1 cellular context compared by ENCODE assay signal in the genomic region with DNA sequence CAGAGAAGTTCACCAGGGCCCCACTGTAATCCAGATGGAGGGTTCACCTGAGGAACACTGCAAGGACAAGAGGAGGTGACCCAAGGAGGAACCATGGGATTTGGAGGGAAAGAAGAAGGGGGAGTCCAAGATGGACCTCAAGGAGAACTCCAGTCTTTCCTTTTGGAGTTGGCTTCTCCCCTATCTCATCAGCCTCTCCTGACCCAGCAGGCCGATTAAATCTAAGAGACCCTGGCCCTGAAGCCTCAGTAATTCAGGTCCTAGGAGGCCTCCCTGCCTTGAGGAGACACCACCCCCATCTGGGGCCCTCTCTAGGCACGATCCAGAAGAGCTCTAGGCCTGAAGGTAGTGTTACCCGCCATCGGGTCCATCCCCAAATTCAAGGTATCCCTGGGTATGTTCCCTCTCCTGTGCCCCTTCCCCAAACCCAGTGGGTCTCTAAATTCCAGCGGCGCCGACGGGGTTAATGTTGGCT.
TF ChIP-seq lines count a peak whose summit lies in the region.

No MANE protein-coding gene starts in this region.

TF ChIP-seq in HEK293, 187 proteins besides CTCF, POLR2A, EP300 and RAD21:
- TF ChIP-seq, protein P1, sequence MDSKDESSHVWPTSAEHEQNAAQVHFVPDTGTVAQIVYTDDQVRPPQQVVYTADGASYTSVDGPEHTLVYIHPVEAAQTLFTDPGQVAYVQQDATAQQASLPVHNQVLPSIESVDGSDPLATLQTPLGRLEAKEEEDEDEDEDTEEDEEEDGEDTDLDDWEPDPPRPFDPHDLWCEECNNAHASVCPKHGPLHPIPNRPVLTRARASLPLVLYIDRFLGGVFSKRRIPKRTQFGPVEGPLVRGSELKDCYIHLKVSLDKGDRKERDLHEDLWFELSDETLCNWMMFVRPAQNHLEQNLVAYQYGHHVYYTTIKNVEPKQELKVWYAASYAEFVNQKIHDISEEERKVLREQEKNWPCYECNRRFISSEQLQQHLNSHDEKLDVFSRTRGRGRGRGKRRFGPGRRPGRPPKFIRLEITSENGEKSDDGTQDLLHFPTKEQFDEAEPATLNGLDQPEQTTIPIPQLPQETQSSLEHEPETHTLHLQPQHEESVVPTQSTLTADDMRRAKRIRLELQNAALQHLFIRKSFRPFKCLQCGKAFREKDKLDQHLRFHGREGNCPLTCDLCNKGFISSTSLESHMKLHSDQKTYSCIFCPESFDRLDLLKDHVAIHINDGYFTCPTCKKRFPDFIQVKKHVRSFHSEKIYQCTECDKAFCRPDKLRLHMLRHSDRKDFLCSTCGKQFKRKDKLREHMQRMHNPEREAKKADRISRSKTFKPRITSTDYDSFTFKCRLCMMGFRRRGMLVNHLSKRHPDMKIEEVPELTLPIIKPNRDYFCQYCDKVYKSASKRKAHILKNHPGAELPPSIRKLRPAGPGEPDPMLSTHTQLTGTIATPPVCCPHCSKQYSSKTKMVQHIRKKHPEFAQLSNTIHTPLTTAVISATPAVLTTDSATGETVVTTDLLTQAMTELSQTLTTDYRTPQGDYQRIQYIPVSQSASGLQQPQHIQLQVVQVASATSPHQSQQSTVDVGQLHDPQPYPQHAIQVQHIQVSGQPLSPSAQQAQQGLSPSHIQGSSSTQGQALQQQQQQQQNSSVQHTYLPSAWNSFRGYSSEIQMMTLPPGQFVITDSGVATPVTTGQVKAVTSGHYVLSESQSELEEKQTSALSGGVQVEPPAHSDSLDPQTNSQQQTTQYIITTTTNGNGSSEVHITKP (tag by site-specific recombination; IDR thresholded peaks at IDR 0.05) = peak; percentile 75
- TF ChIP-seq ZBTB17 (tag by site-specific recombination; IDR thresholded peaks at IDR 0.05) = no peak
